In the genomic region with DNA sequence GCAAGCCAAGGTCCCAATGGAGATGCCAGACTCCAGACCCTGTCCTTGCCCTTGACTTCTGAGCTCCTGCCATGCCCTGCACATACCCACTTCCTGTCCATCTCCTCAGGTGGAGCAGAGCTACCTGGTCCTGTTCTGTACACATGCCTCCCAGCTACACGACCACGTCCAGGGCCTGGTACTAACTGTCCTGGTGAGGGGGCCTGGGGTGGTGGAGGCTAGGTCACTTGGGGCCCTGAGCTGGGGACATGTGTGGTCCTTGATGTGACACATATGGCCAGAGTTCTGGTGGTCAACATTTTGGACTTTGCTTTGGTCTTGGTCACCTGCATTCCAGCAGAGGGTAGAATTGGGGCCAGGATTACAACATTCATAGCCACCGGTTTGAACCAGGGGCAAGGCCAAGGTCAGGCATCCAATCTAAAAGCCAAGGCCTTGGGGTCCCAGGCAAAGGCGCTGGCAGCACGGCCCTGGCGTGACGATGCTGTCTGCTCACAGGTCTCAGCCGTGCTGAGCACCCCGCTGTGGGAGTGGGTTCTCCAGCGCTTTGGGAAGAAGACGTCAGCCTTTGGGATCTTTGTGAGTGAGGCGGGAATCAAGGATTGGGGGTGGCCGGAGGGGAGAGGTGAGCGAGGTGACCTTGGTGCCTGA, we compare ENCODE assay signal across 1 cellular context.
TF ChIP-seq lines count a peak whose summit lies in the region.

No MANE protein-coding gene starts in this region.

TF ChIP-seq in HepG2, 621 proteins besides CTCF, POLR2A, EP300 and RAD21 (continued from another document and continues in another):
- TF ChIP-seq, protein P1, sequence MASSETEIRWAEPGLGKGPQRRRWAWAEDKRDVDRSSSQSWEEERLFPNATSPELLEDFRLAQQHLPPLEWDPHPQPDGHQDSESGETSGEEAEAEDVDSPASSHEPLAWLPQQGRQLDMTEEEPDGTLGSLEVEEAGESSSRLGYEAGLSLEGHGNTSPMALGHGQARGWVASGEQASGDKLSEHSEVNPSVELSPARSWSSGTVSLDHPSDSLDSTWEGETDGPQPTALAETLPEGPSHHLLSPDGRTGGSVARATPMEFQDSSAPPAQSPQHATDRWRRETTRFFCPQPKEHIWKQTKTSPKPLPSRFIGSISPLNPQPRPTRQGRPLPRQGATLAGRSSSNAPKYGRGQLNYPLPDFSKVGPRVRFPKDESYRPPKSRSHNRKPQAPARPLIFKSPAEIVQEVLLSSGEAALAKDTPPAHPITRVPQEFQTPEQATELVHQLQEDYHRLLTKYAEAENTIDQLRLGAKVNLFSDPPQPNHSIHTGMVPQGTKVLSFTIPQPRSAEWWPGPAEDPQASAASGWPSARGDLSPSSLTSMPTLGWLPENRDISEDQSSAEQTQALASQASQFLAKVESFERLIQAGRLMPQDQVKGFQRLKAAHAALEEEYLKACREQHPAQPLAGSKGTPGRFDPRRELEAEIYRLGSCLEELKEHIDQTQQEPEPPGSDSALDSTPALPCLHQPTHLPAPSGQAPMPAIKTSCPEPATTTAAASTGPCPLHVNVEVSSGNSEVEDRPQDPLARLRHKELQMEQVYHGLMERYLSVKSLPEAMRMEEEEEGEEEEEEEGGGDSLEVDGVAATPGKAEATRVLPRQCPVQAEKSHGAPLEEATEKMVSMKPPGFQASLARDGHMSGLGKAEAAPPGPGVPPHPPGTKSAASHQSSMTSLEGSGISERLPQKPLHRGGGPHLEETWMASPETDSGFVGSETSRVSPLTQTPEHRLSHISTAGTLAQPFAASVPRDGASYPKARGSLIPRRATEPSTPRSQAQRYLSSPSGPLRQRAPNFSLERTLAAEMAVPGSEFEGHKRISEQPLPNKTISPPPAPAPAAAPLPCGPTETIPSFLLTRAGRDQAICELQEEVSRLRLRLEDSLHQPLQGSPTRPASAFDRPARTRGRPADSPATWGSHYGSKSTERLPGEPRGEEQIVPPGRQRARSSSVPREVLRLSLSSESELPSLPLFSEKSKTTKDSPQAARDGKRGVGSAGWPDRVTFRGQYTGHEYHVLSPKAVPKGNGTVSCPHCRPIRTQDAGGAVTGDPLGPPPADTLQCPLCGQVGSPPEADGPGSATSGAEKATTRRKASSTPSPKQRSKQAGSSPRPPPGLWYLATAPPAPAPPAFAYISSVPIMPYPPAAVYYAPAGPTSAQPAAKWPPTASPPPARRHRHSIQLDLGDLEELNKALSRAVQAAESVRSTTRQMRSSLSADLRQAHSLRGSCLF (CRISPR knock-in tag; IDR thresholded peaks at IDR 0.05; ENCODE audit: borderline replicate concordance), result no peak
- TF ChIP-seq, protein P2, sequence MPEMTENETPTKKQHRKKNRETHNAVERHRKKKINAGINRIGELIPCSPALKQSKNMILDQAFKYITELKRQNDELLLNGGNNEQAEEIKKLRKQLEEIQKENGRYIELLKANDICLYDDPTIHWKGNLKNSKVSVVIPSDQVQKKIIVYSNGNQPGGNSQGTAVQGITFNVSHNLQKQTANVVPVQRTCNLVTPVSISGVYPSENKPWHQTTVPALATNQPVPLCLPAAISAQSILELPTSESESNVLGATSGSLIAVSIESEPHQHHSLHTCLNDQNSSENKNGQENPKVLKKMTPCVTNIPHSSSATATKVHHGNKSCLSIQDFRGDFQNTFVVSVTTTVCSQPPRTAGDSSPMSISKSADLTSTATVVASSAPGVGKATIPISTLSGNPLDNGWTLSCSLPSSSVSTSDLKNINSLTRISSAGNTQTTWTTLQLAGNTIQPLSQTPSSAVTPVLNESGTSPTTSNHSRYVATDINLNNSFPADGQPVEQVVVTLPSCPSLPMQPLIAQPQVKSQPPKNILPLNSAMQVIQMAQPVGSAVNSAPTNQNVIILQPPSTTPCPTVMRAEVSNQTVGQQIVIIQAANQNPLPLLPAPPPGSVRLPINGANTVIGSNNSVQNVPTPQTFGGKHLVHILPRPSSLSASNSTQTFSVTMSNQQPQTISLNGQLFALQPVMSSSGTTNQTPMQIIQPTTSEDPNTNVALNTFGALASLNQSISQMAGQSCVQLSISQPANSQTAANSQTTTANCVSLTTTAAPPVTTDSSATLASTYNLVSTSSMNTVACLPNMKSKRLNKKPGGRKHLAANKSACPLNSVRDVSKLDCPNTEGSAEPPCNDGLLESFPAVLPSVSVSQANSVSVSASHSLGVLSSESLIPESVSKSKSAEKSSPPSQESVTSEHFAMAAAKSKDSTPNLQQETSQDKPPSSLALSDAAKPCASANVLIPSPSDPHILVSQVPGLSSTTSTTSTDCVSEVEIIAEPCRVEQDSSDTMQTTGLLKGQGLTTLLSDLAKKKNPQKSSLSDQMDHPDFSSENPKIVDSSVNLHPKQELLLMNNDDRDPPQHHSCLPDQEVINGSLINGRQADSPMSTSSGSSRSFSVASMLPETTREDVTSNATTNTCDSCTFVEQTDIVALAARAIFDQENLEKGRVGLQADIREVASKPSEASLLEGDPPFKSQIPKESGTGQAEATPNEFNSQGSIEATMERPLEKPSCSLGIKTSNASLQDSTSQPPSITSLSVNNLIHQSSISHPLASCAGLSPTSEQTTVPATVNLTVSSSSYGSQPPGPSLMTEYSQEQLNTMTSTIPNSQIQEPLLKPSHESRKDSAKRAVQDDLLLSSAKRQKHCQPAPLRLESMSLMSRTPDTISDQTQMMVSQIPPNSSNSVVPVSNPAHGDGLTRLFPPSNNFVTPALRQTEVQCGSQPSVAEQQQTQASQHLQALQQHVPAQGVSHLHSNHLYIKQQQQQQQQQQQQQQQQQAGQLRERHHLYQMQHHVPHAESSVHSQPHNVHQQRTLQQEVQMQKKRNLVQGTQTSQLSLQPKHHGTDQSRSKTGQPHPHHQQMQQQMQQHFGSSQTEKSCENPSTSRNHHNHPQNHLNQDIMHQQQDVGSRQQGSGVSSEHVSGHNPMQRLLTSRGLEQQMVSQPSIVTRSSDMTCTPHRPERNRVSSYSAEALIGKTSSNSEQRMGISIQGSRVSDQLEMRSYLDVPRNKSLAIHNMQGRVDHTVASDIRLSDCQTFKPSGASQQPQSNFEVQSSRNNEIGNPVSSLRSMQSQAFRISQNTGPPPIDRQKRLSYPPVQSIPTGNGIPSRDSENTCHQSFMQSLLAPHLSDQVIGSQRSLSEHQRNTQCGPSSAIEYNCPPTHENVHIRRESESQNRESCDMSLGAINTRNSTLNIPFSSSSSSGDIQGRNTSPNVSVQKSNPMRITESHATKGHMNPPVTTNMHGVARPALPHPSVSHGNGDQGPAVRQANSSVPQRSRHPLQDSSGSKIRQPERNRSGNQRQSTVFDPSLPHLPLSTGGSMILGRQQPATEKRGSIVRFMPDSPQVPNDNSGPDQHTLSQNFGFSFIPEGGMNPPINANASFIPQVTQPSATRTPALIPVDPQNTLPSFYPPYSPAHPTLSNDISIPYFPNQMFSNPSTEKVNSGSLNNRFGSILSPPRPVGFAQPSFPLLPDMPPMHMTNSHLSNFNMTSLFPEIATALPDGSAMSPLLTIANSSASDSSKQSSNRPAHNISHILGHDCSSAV (CRISPR knock-in tag; IDR thresholded peaks at IDR 0.05; ENCODE audit: borderline replicate concordance), result no peak
- TF ChIP-seq SMAD3 (CRISPR knock-in tag; IDR thresholded peaks at IDR 0.05) (0 out of 2 replicates have a peak, but pooled peaks have one; percentile 41), SNRNP70 (IDR thresholded peaks at IDR 0.05; ENCODE audit: low read depth, low read length) (no peak), RAD51 (IDR thresholded peaks at IDR 0.05; ENCODE audit: borderline replicate concordance) (no peak), MYC (CRISPR knock-in tag; IDR thresholded peaks at IDR 0.05; ENCODE audit: borderline replicate concordance) (peak; percentile 63), ZNF720 (CRISPR knock-in tag; IDR thresholded peaks at IDR 0.05) (no peak), SRSF9 (IDR thresholded peaks at IDR 0.05; ENCODE audit: borderline replicate concordance, insufficient read depth, low read depth, low read length, poor library complexity, severe bottlenecking) (no peak), ZNF251 (CRISPR knock-in tag; IDR thresholded peaks at IDR 0.05) (no peak), ZKSCAN1 (IDR thresholded peaks at IDR 0.05; ENCODE audit: low read length) (no peak), NR2F2 (IDR thresholded peaks at IDR 0.05; ENCODE audit: borderline replicate concordance, low read depth) (peak; percentile 92), PAF1 (CRISPR knock-in tag; IDR thresholded peaks at IDR 0.05) (no peak)
- TF ChIP-seq, protein P3, sequence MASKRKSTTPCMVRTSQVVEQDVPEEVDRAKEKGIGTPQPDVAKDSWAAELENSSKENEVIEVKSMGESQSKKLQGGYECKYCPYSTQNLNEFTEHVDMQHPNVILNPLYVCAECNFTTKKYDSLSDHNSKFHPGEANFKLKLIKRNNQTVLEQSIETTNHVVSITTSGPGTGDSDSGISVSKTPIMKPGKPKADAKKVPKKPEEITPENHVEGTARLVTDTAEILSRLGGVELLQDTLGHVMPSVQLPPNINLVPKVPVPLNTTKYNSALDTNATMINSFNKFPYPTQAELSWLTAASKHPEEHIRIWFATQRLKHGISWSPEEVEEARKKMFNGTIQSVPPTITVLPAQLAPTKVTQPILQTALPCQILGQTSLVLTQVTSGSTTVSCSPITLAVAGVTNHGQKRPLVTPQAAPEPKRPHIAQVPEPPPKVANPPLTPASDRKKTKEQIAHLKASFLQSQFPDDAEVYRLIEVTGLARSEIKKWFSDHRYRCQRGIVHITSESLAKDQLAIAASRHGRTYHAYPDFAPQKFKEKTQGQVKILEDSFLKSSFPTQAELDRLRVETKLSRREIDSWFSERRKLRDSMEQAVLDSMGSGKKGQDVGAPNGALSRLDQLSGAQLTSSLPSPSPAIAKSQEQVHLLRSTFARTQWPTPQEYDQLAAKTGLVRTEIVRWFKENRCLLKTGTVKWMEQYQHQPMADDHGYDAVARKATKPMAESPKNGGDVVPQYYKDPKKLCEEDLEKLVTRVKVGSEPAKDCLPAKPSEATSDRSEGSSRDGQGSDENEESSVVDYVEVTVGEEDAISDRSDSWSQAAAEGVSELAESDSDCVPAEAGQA (IDR thresholded peaks at IDR 0.05; ENCODE audit: low read depth), result no peak
- TF ChIP-seq, protein P3 (CRISPR knock-in tag; IDR thresholded peaks at IDR 0.05; ENCODE audit: borderline replicate concordance), result no peak
- TF ChIP-seq, protein P4, sequence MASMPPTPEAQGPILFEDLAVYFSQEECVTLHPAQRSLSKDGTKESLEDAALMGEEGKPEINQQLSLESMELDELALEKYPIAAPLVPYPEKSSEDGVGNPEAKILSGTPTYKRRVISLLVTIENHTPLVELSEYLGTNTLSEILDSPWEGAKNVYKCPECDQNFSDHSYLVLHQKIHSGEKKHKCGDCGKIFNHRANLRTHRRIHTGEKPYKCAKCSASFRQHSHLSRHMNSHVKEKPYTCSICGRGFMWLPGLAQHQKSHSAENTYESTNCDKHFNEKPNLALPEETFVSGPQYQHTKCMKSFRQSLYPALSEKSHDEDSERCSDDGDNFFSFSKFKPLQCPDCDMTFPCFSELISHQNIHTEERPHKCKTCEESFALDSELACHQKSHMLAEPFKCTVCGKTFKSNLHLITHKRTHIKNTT (CRISPR knock-in tag; IDR thresholded peaks at IDR 0.05), result no peak
- TF ChIP-seq, protein P5, sequence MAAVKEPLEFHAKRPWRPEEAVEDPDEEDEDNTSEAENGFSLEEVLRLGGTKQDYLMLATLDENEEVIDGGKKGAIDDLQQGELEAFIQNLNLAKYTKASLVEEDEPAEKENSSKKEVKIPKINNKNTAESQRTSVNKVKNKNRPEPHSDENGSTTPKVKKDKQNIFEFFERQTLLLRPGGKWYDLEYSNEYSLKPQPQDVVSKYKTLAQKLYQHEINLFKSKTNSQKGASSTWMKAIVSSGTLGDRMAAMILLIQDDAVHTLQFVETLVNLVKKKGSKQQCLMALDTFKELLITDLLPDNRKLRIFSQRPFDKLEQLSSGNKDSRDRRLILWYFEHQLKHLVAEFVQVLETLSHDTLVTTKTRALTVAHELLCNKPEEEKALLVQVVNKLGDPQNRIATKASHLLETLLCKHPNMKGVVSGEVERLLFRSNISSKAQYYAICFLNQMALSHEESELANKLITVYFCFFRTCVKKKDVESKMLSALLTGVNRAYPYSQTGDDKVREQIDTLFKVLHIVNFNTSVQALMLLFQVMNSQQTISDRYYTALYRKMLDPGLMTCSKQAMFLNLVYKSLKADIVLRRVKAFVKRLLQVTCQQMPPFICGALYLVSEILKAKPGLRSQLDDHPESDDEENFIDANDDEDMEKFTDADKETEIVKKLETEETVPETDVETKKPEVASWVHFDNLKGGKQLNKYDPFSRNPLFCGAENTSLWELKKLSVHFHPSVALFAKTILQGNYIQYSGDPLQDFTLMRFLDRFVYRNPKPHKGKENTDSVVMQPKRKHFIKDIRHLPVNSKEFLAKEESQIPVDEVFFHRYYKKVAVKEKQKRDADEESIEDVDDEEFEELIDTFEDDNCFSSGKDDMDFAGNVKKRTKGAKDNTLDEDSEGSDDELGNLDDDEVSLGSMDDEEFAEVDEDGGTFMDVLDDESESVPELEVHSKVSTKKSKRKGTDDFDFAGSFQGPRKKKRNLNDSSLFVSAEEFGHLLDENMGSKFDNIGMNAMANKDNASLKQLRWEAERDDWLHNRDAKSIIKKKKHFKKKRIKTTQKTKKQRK (IDR thresholded peaks at IDR 0.05; ENCODE audit: low read length), result no peak
- TF ChIP-seq, protein P6, sequence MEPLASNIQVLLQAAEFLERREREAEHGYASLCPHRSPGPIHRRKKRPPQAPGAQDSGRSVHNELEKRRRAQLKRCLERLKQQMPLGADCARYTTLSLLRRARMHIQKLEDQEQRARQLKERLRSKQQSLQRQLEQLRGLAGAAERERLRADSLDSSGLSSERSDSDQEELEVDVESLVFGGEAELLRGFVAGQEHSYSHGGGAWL (CRISPR knock-in tag; IDR thresholded peaks at IDR 0.05), result no peak
- TF ChIP-seq, protein P7, sequence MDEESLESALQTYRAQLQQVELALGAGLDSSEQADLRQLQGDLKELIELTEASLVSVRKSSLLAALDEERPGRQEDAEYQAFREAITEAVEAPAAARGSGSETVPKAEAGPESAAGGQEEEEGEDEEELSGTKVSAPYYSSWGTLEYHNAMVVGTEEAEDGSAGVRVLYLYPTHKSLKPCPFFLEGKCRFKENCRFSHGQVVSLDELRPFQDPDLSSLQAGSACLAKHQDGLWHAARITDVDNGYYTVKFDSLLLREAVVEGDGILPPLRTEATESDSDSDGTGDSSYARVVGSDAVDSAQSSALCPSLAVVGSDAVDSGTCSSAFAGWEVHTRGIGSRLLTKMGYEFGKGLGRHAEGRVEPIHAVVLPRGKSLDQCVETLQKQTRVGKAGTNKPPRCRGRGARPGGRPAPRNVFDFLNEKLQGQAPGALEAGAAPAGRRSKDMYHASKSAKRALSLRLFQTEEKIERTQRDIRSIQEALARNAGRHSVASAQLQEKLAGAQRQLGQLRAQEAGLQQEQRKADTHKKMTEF (CRISPR knock-in tag; IDR thresholded peaks at IDR 0.05), result peak; percentile 72
